1 cellular context compared by ENCODE assay signal in genomic region chr12:56267443-56268071, GRCh38.
A peak's percentile ranks its signal among the peaks of the same experiment; 100 is the strongest.
TF ChIP-seq lines count a peak whose summit lies in the region.

No MANE protein-coding gene starts in this region.

TF ChIP-seq in K562, 482 proteins besides CTCF, POLR2A, EP300 and RAD21 (continued from another document and continues in another):
- TF ChIP-seq MGA (IDR thresholded peaks at IDR 0.05) (peak; percentile 25), NCOA4 (IDR thresholded peaks at IDR 0.05; ENCODE audit: partially characterized antibody) (no peak), ZNF395 (CRISPR knock-in tag; IDR thresholded peaks at IDR 0.05) (no peak), STAT6 (CRISPR knock-in tag; IDR thresholded peaks at IDR 0.05) (no peak), U2AF2 (optimal IDR thresholded peaks at IDR 0.05; ENCODE audit: low read depth, low read length) (no peak), LCOR (CRISPR knock-in tag; IDR thresholded peaks at IDR 0.05) (no peak), CBX1 (IDR thresholded peaks at IDR 0.05; ENCODE audit: low read depth) (no peak), PTTG1 (tag; IDR thresholded peaks at IDR 0.05; ENCODE audit: low read depth) (no peak), GTF2F1 (IDR thresholded peaks at IDR 0.05; ENCODE audit: low read depth, low read length) (no peak), ZFX (CRISPR knock-in tag; IDR thresholded peaks at IDR 0.05) (no peak), MEF2D (tag; conservative IDR thresholded peaks at IDR 0.05; ENCODE audit: low read depth) (no peak), ZNF282 (CRISPR knock-in tag; IDR thresholded peaks at IDR 0.05) (no peak), FOXK1 (CRISPR knock-in tag; IDR thresholded peaks at IDR 0.05; ENCODE audit: borderline replicate concordance) (no peak), ZNF778 (CRISPR knock-in tag; IDR thresholded peaks at IDR 0.05) (no peak), ESRRA (IDR thresholded peaks at IDR 0.05; ENCODE audit: borderline replicate concordance, low read depth) (peak; percentile 83), HDAC8 (tag; IDR thresholded peaks at IDR 0.05) (no peak), MITF (IDR thresholded peaks at IDR 0.05) (peak; percentile 44; the same call in 1 of the 2 replicates), ZNF407 (IDR thresholded peaks at IDR 0.05; ENCODE audit: low read depth) (no peak), NEUROD1 (IDR thresholded peaks at IDR 0.05; ENCODE audit: borderline replicate concordance, low read depth, low read length, partially characterized antibody) (no peak), GABPA (tag; conservative IDR thresholded peaks at IDR 0.05; ENCODE audit: low read depth) (no peak), NFE2 (IDR thresholded peaks at IDR 0.05; ENCODE audit: low read depth) (no peak), U2AF1 (optimal IDR thresholded peaks at IDR 0.05; ENCODE audit: low read depth, low read length) (no peak), ZBTB33 (CRISPR knock-in tag; IDR thresholded peaks at IDR 0.05) (peak; percentile 49; the same call in 1 of the 2 replicates), ILF3 (IDR thresholded peaks at IDR 0.05; ENCODE audit: borderline replicate concordance) (no peak)
